In genomic region chr16:87661561-87661960, GRCh38 we compare ENCODE assay signal across 9 cellular contexts. TPM values are rescaled to one million over a fixed set of nuclear protein-coding genes. Genes with fewer than 3 reads are reported as not detected.
DNase-seq lines count a peak whose midpoint lies in the region; ATAC-seq, FAIRE-seq and TF ChIP-seq lines count a peak whose summit lies in the region.
"Had no signal": no experiment of that assay in that cellular context is flagged by ENCODE, and none has a peak within 500 bp of the region (broad histone marks: within the 10 kb centered on the region; RNA-seq: fewer than 3 reads in every experiment).

No MANE protein-coding gene starts in this region.

- FAIRE-seq in GM12892 (lab: Jason Lieb, UNC), result no peak

- H3K36me3 ChIP-seq in suprapubic skin, result no peaks in the 10 kb centered on the region
- H3K36me3 ChIP-seq: upper lobe of left lung had no signal

- H3K4me1 ChIP-seq in suprapubic skin, result no peaks in the 10 kb centered on the region
- H3K4me1 ChIP-seq: upper lobe of left lung had no signal

- no peaks in the 10 kb centered on the region for H3K9me3 ChIP-seq in suprapubic skin
- H3K9me3 ChIP-seq: upper lobe of left lung had no signal

- peaks cover 65% of the 10 kb centered on the region for H3K27me3 ChIP-seq in suprapubic skin
- H3K27me3 ChIP-seq: upper lobe of left lung had no signal

- DNase-seq in GM20000 (ENCODE audit: low spot score) (peak; percentile 71), RKO (ENCODE audit: low spot score) (peak; percentile 19), dermis blood vessel endothelial cell (peak; percentile 68), non-pigmented ciliary epithelial cell (ENCODE audit: low read depth) (peak; percentile 6), GM12892 (ENCODE audit: insufficient read length) (no peak), suprapubic skin (ENCODE audit: low spot score in 2 of 2) (no peak), NCI-H2029 (lab: John Stamatoyannopoulos, UW) (no peak)
- DNase-seq: upper lobe of left lung had no signal

- TF ChIP-seq POLR2A in GM12892 (IDR thresholded peaks at IDR 0.05; ENCODE audit: low read depth, low read length) (no peak), suprapubic skin (IDR thresholded peaks at IDR 0.05) (no peak)

- ATAC-seq in GM18858 (IDR thresholded peaks at IDR 0.05; ENCODE audit: unreplicated experiment), result no peak

- 11% methylated on average over 16 of the region's 16 CpGs for WGBS in suprapubic skin

- no peak overlapping the region for H3K4me3 ChIP-seq in suprapubic skin
- H3K4me3 ChIP-seq: upper lobe of left lung had no signal

- TF ChIP-seq EP300 in suprapubic skin (IDR thresholded peaks at IDR 0.05), result no peak

- H3K27ac ChIP-seq in suprapubic skin, result no peak overlapping the region
- H3K27ac ChIP-seq: upper lobe of left lung had no signal

- TF ChIP-seq CTCF in GM20000 (IDR thresholded peaks at IDR 0.05; ENCODE audit: extremely low read depth, missing control alignments) (no peak), suprapubic skin (IDR thresholded peaks at IDR 0.05) (no peak)

RNA-seq across cellular contexts. Expression of gene JPH3, which starts 59.3 kb away (rescaled TPM):
- total RNA-seq in dermis blood vessel endothelial cell (0.34 and 0.51 TPM in 2 replicates), suprapubic skin (not detected)
- polyA plus RNA-seq in GM12892 (2012; ENCODE audit: missing spikeins), result 0.06 TPM

Comparison
In these comparisons a context has a peak if more than half of its experiments do, and no peak if none do; other contexts are left out.
1. DNase-seq: peak in GM20000 (single experiment), RKO (single experiment), dermis blood vessel endothelial cell (single experiment) and non-pigmented ciliary epithelial cell (single experiment); none in GM12892 (single experiment), suprapubic skin (0 of 2) and NCI-H2029 (single experiment).